24 cellular contexts compared by ENCODE assay signal in the genomic region with DNA sequence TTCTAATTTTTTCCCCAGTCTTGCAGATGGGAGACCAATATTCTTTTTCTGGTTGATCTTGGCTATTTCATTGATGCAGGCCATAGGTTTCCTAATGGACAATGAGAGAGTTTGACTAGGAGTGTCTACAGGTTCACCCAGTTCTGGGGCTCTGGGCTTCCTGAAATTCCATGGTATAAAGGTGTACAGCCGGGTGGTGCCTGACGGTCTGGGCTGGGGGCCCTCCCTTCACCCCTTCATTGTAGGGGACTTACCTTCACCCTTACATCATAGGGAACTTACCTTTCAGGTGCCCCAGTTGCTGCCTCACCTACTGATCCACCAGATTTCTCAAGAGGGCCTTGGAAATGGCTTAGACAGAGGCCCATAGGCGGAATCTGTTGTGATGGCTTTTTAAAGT. TPM values are rescaled to one million over a fixed set of nuclear protein-coding genes. Genes with fewer than 3 reads are reported as not detected.
DNase-seq lines count a peak whose midpoint lies in the region; ATAC-seq and TF ChIP-seq lines count a peak whose summit lies in the region.
"Had no signal": no experiment of that assay in that cellular context is flagged by ENCODE, and none has a peak within 500 bp of the region (broad histone marks: within the 10 kb centered on the region; RNA-seq: fewer than 3 reads in every experiment).

No MANE protein-coding gene starts in this region.

- H3K27me3 ChIP-seq in ascending aorta (no peaks in the 10 kb centered on the region), esophagus squamous epithelium (no peaks in the 10 kb centered on the region), MG63 (no peaks in the 10 kb centered on the region)

- no peaks in the 10 kb centered on the region for H3K9me3 ChIP-seq in ascending aorta
- H3K9me3 ChIP-seq in esophagus squamous epithelium: no peaks in the 10 kb centered on the region
- H3K9me3 ChIP-seq in MG63: peaks cover 21% of the 10 kb centered on the region
- H3K9me3 ChIP-seq: SK-N-SH had no signal

- H3K27ac ChIP-seq in ascending aorta: peak overlapping the region; percentile 71 to 85
- peak overlapping the region; percentile 14 to 53 (median 34) for H3K27ac ChIP-seq in esophagus squamous epithelium

- WGBS in esophagus squamous epithelium, 2 donors: 67 to 82% methylated on average over 2 to 3 of the region's 3 CpGs

- peaks cover 0 to 7% of the 10 kb centered on the region in 2 donors for H3K4me1 ChIP-seq in ascending aorta
- peaks cover 18 to 59% (median 21%) of the 10 kb centered on the region in 3 donors for H3K4me1 ChIP-seq in esophagus squamous epithelium

- peaks cover 16% of the 10 kb centered on the region for H3K9me3 Mint-ChIP-seq in osteocyte (ENCODE audit: unreplicated experiment)
- H3K9me3 Mint-ChIP-seq in activated T-cell treated with anti-CD3 and anti-CD28 coated beads, Interleukin-2, amount 50 U/mL, for 72 hours: peaks cover 3% of the 10 kb centered on the region in 2 donors
- H3K9me3 Mint-ChIP-seq: CD4-positive, alpha-beta memory T cell had no signal

- H3K4me3 ChIP-seq in ascending aorta (no peak overlapping the region), esophagus squamous epithelium (no peak overlapping the region), MG63 (no peak overlapping the region)
- H3K4me3 ChIP-seq: K562 had no signal

- H3K27me3 Mint-ChIP-seq in osteocyte (ENCODE audit: unreplicated experiment): no peaks in the 10 kb centered on the region
- H3K27me3 Mint-ChIP-seq in activated T-cell treated with anti-CD3 and anti-CD28 coated beads, Interleukin-2, amount 50 U/mL, for 72 hours (ENCODE audit: low read depth): no peaks in the 10 kb centered on the region

- intact Hi-C loops in ascending aorta (cut with DNase I): loop anchor here (5.0 kb wide), 1 partner anchor 37 kb away; no protein-coding TSS in a partner anchor
- intact Hi-C loops in esophagus squamous epithelium (cut with DNase I): no loop called here

- H3K27ac Mint-ChIP-seq in osteocyte (ENCODE audit: unreplicated experiment): peak overlapping the region; percentile 72
- no peak overlapping the region for H3K27ac Mint-ChIP-seq in activated T-cell treated with anti-CD3 and anti-CD28 coated beads, Interleukin-2, amount 50 U/mL, for 72 hours
- H3K27ac Mint-ChIP-seq: CD4-positive, alpha-beta memory T cell had no signal

- H3K36me3 ChIP-seq in ascending aorta (no peaks in the 10 kb centered on the region), esophagus squamous epithelium (no peaks in the 10 kb centered on the region), MG63 (no peaks in the 10 kb centered on the region)

- no peak for ATAC-seq in HG03432 (IDR thresholded peaks at IDR 0.05; ENCODE audit: unreplicated experiment)
- ATAC-seq in activated T-cell treated with anti-CD3 and anti-CD28 coated beads, Interleukin-2, amount 50 U/mL, for 72 hours (replicated peaks in 1 of 2): no peak
- ATAC-seq: HepG2, K562 had no signal

- H3K36me3 Mint-ChIP-seq in osteocyte (ENCODE audit: unreplicated experiment): peaks cover 14% of the 10 kb centered on the region
- peaks cover 0 to 2% of the 10 kb centered on the region in 2 donors for H3K36me3 Mint-ChIP-seq in activated T-cell treated with anti-CD3 and anti-CD28 coated beads, Interleukin-2, amount 50 U/mL, for 72 hours (ENCODE audit: insufficient read depth in 2 of 2)
- H3K36me3 Mint-ChIP-seq: CD4-positive, alpha-beta memory T cell had no signal

- in situ Hi-C loops in GM13977 (cut with MboI; ENCODE audit: low pct_unique_long_range_greater_than_20kb, low sequenced_read_pairs, unreplicated experiment): no loop called here

- DNase-seq in ascending aorta (ENCODE audit: low spot score in 2 of 2) (no peak), esophagus squamous epithelium (lab: John Stamatoyannopoulos, UW) (no peak), osteocyte (ENCODE audit: extremely low spot score, unreplicated experiment) (no peak), MG63 (no peak), GM13977 (ENCODE audit: low spot score) (no peak)
- no peak for DNase-seq in activated T-cell treated with anti-CD3 and anti-CD28 coated beads, Interleukin-2, amount 50 U/mL, for 72 hours
- DNase-seq: C1 segment of cervical spinal cord; CD4-positive, alpha-beta memory T cell; COR-L47; DMS53; GOT3; HCEC 1CT; Kasumi-1; NCI-H1105 treated with DMSO at 0.1 percent for 48 hours; NCI-H146; NCI-H1930; NCI-H2107; NCI-H526 treated with DMSO at 0.1 percent for 48 hours; SK-N-SH; SW 1271 had no signal

- no peak for TF ChIP-seq POLR2A in esophagus squamous epithelium (IDR thresholded peaks at IDR 0.05)

- H3K4me3 Mint-ChIP-seq in osteocyte (ENCODE audit: unreplicated experiment): no peak overlapping the region
- H3K4me3 Mint-ChIP-seq in activated T-cell treated with anti-CD3 and anti-CD28 coated beads, Interleukin-2, amount 50 U/mL, for 72 hours: no peak overlapping the region
- H3K4me3 Mint-ChIP-seq: CD4-positive, alpha-beta memory T cell had no signal

- H3K4me1 Mint-ChIP-seq in osteocyte (ENCODE audit: unreplicated experiment): peaks cover 65% of the 10 kb centered on the region
- H3K4me1 Mint-ChIP-seq in activated T-cell treated with anti-CD3 and anti-CD28 coated beads, Interleukin-2, amount 50 U/mL, for 72 hours (ENCODE audit: low read depth): peaks cover 10% of the 10 kb centered on the region
- H3K4me1 Mint-ChIP-seq: CD4-positive, alpha-beta memory T cell had no signal

- TF ChIP-seq CTCF in ascending aorta (IDR thresholded peaks at IDR 0.05): no peak
- TF ChIP-seq CTCF in esophagus squamous epithelium (IDR thresholded peaks at IDR 0.05): no peak
- no peak for TF ChIP-seq CTCF in osteocyte (IDR thresholded peaks at IDR 0.05)
- no peak for TF ChIP-seq CTCF in GM13977 (IDR thresholded peaks at IDR 0.05; ENCODE audit: extremely low read depth, insufficient read depth, missing control alignments)

RNA-seq across cellular contexts. Expression of gene LAPTM4A, which starts 13.0 kb away (rescaled TPM):
- total RNA-seq in ascending aorta: 95.6 TPM
- total RNA-seq in esophagus squamous epithelium: 100 to 1,000 TPM in 2 of 4 donors, 10 to 100 TPM in 2; 71.0 to 144 (median 98.2) TPM
- 560 and 578 TPM in 2 replicates for total RNA-seq in osteocyte
- total RNA-seq in activated T-cell treated with anti-CD3 and anti-CD28 coated beads, Interleukin-2, amount 50 U/mL, for 72 hours: 10 to 100 TPM; 26.0 to 33.3 TPM
- total RNA-seq in MG63 (2014; rRNA removed; shearing (Covaris generic); ENCODE audit: low replicate concordance): 174 and 250 TPM in 2 replicates

RNA-seq across cellular contexts. Expression of gene MATN3, which starts 52.0 kb away (rescaled TPM):
- total RNA-seq in ascending aorta (0.64 TPM), esophagus squamous epithelium (1 to 10 TPM in 1 of 4 donors, under 1 TPM in 2, not detected in 1; 0.45 to 1.3 (median 0.92) TPM), osteocyte (12.2 and 12.8 TPM in 2 replicates)
- not detected for total RNA-seq in activated T-cell treated with anti-CD3 and anti-CD28 coated beads, Interleukin-2, amount 50 U/mL, for 72 hours
- total RNA-seq in MG63 (2014; rRNA removed; shearing (Covaris generic); ENCODE audit: low replicate concordance): 0.15 and 0.76 TPM in 2 replicates
- total RNA-seq: CD4-positive, alpha-beta memory T cell; G401; K562 had no signal
